Comparison of ENCODE assay signal across 1 cellular context in the genomic region with DNA sequence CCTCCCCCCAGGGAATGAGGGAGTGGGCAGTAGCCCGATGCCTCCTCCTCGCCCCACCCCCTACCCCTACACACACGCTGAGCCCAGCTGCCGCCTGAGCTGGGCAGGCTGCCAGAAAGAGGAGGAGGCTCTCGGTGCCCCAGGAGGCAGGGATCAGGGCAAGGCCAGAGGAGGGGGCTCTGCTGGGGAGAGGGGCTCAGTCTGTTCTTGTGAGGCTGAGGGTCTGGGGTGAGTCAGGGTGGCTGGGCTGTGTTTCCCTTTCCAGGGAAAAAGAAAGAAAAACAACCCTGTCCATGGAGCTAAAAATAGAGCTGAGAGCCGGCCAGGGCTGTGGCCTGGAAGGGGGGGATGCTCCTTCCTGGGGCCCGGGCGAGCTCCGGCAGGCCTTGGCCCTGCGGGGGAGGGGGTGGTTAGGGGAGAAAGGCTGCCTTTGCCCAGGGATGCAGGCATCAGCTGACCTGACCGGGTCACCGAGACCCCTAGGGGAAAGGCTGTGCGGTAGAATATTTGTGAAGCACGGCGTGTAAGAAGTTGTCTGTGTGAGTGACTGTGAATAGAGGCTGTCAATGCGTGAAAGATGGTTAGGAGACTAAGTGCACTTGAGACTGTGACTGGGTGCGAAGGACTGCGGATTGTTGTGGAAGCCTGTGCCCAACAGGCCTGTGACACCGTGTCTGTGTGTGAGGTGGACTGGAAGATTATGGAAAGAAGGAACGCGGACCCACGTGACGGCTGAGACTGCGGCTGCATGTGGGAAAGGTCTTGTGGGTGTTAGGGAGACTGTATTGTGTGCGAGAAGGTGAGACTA.
A peak's percentile ranks its signal among the peaks of the same experiment; 100 is the strongest.
TF ChIP-seq lines count a peak whose summit lies in the region.

No MANE protein-coding gene starts in this region.

TF ChIP-seq in endothelial cell of umbilical vein, 7 proteins besides CTCF, POLR2A, EP300 and RAD21:
- peak; percentile 29 for TF ChIP-seq FOS (IDR thresholded peaks at IDR 0.05; ENCODE audit: borderline replicate concordance, insufficient read depth, low read length)
- no peak for TF ChIP-seq EZH2 (IDR thresholded peaks at IDR 0.05; ENCODE audit: borderline replicate concordance, low read depth, low read length, severe bottlenecking)
